Comparison of ENCODE assay signal across 17 cellular contexts in the genomic region with DNA sequence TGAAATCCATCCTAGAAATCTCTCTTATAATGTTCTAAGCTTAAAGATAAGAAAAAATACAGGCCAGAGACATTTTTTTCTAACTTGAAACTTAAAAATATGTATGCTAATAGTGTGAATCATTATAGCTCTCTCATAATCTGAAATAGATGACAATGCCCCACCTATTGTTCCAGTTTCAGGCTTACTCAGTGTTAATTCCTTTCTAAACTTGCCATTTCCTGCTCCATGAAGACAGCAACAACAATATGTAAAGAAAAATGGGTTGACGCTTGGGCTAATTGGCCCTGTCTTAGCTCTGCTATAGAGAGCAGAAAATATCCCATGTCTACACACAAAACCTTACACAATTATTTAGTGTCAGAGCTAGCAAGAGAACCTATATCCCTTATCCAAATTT. TPM values are rescaled to one million over a fixed set of nuclear protein-coding genes. Genes with fewer than 3 reads are reported as not detected.
DNase-seq lines count a peak whose midpoint lies in the region; ATAC-seq, FAIRE-seq and TF ChIP-seq lines count a peak whose summit lies in the region.
"Had no signal": no experiment of that assay in that cellular context is flagged by ENCODE, and none has a peak within 500 bp of the region (broad histone marks: within the 10 kb centered on the region; RNA-seq: fewer than 3 reads in every experiment).

No MANE protein-coding gene starts in this region.

- FAIRE-seq in D721Med (lab: Jason Lieb, UNC): no peak

- TF ChIP-seq CTCF in D721Med (IDR thresholded peaks at IDR 0.05; ENCODE audit: insufficient read depth, missing control alignments): no peak

- DNase-seq in NCI-H187 treated with DMSO at 0.1 percent for 48 hours (lab: John Stamatoyannopoulos, UW) (no peak), D721Med (ENCODE audit: insufficient read length, low spot score) (no peak), NCI-H2081 treated with DMSO at 0.1 percent for 48 hours (lab: John Stamatoyannopoulos, UW) (no peak)
- DNase-seq in stimulated activated CD4-positive, alpha-beta T cell treated with anti-CD3 and anti-CD28 coated beads, Interleukin-4, amount 100 ng/mL, for 4 hours: no peak
- DNase-seq: activated naive CD4-positive, alpha-beta T cell treated with anti-CD3 and anti-CD28 coated beads, Interleukin-2, amount 10 ng/mL, durations not matched to agents 7 days and 5 days; brain microvascular endothelial cell; islet precursor cell; midbrain; occipital lobe; PC-9; uterus; WERI-Rb-1 had no signal

- peak; percentile 69 for ATAC-seq in GM18858 (IDR thresholded peaks at IDR 0.05; ENCODE audit: unreplicated experiment)
- ATAC-seq in GM21825 (IDR thresholded peaks at IDR 0.05; ENCODE audit: unreplicated experiment): peak; percentile 69
- peak; percentile 87 for ATAC-seq in HG03442 (IDR thresholded peaks at IDR 0.05; ENCODE audit: unreplicated experiment)
- peak; percentile 69 for ATAC-seq in esophagus mucosa

RNA-seq across cellular contexts. Expression of gene LMO3, which starts 37.1 kb away (rescaled TPM):
- total RNA-seq in esophagus mucosa: 0.24 TPM
- total RNA-seq: NCI-H460, PC-9 had no signal
